7 cellular contexts compared by ENCODE assay signal in genomic region chr2:98823196-98824166, GRCh38.
A peak's percentile ranks its signal among the peaks of the same experiment; 100 is the strongest.
DNase-seq lines count a peak whose midpoint lies in the region; ATAC-seq and TF ChIP-seq lines count a peak whose summit lies in the region.

No MANE protein-coding gene starts in this region.

- no peak overlapping the region for H3K4me3 ChIP-seq in endodermal cell (ENCODE audit: low read length)
- H3K4me3 ChIP-seq in mucosa of descending colon = no peak overlapping the region
- peak overlapping the region; percentile 52 for H3K4me3 ChIP-seq in thymus (ENCODE audit: low read length)

- H3K36me3 ChIP-seq in endodermal cell (ENCODE audit: control insufficient read depth, insufficient read depth, low read length) = no peaks in the 10 kb centered on the region
- H3K36me3 ChIP-seq in mucosa of descending colon (ENCODE audit: low read depth) = no peaks in the 10 kb centered on the region
- H3K36me3 ChIP-seq in thymus (ENCODE audit: control insufficient read depth, insufficient read depth) = no peaks in the 10 kb centered on the region

- WGBS in endodermal cell (ENCODE audit: insufficient coverage in 1 of 2, insufficient read length in 1 of 2), 2 experiments = 48 to 54% methylated on average over 14 to 40 of the region's 40 CpGs
- WGBS in thymus = 72% methylated on average over 40 of the region's 40 CpGs

- ATAC-seq in mucosa of descending colon (peak; percentile 13), GM19023 (IDR thresholded peaks at IDR 0.05; ENCODE audit: unreplicated experiment) (no peak)

- intact Hi-C loops in activated T-helper 1 cell treated with anti-CD3 and anti-CD28 coated beads, Interleukin-12 subunit alpha, Interleukin-12 subunit beta, Interleukin-2, Interleukin-4 antibody, amounts not matched to agents 30 ng/mL and 10 ng/mL and 1 ng/mL, durations not matched to agents 14 hours and 24 hours and 36 hours (cut with micrococcal nuclease) = loop anchor here (2.0 to 10.0 kb wide), 2 partner anchors 87 to 671 kb away; partner anchors contain the start of gene REV1
- intact Hi-C loops in mucosa of descending colon (cut with DNase I, micrococcal nuclease) = no loop called here

- H3K4me1 Mint-ChIP-seq in activated T-helper 1 cell treated with anti-CD3 and anti-CD28 coated beads, Interleukin-12 subunit alpha, Interleukin-12 subunit beta, Interleukin-2, Interleukin-4 antibody, amounts not matched to agents 30 ng/mL and 10 ng/mL and 1 ng/mL, durations not matched to agents 14 hours and 24 hours and 36 hours (ENCODE audit: low read depth) = peaks cover 37% of the 10 kb centered on the region
- no peaks in the 10 kb centered on the region for H3K4me1 Mint-ChIP-seq in endodermal cell

- H3K9me3 Mint-ChIP-seq in activated T-helper 1 cell treated with anti-CD3 and anti-CD28 coated beads, Interleukin-12 subunit alpha, Interleukin-12 subunit beta, Interleukin-2, Interleukin-4 antibody, amounts not matched to agents 30 ng/mL and 10 ng/mL and 1 ng/mL, durations not matched to agents 14 hours and 24 hours and 36 hours = no peaks in the 10 kb centered on the region
- peaks cover 2% of the 10 kb centered on the region for H3K9me3 Mint-ChIP-seq in endodermal cell

- DNase-seq in activated T-helper 1 cell treated with anti-CD3 and anti-CD28 coated beads, Interleukin-12 subunit alpha, Interleukin-12 subunit beta, Interleukin-2, Interleukin-4 antibody, amounts not matched to agents 30 ng/mL and 10 ng/mL and 1 ng/mL, durations not matched to agents 14 hours and 24 hours and 36 hours (ENCODE audit: low spot score) = no peak
- DNase-seq in endodermal cell = peak; percentile 57
- no peak for DNase-seq in mucosa of descending colon
- DNase-seq in HuH-7.5 (ENCODE audit: low spot score) = no peak
- no peak for DNase-seq in HK-2 (ENCODE audit: unreplicated experiment)

- H3K27me3 Mint-ChIP-seq in activated T-helper 1 cell treated with anti-CD3 and anti-CD28 coated beads, Interleukin-12 subunit alpha, Interleukin-12 subunit beta, Interleukin-2, Interleukin-4 antibody, amounts not matched to agents 30 ng/mL and 10 ng/mL and 1 ng/mL, durations not matched to agents 14 hours and 24 hours and 36 hours (ENCODE audit: insufficient read depth) = peaks cover 7% of the 10 kb centered on the region
- H3K27me3 Mint-ChIP-seq in endodermal cell (ENCODE audit: insufficient read depth) = peaks cover 69% of the 10 kb centered on the region

- no peak for TF ChIP-seq CTCF in endodermal cell (conservative IDR thresholded peaks at IDR 0.05)
- TF ChIP-seq CTCF in mucosa of descending colon (IDR thresholded peaks at IDR 0.05) = no peak

- H3K27ac ChIP-seq in endodermal cell (ENCODE audit: low read depth, low read length) = no peak overlapping the region
- peak overlapping the region; percentile 15 for H3K27ac ChIP-seq in thymus (ENCODE audit: low read depth)

- peak overlapping the region; percentile 87 for H3K4me3 Mint-ChIP-seq in activated T-helper 1 cell treated with anti-CD3 and anti-CD28 coated beads, Interleukin-12 subunit alpha, Interleukin-12 subunit beta, Interleukin-2, Interleukin-4 antibody, amounts not matched to agents 30 ng/mL and 10 ng/mL and 1 ng/mL, durations not matched to agents 14 hours and 24 hours and 36 hours
- peak overlapping the region; percentile 53 for H3K4me3 Mint-ChIP-seq in endodermal cell

- no peaks in the 10 kb centered on the region for H3K4me1 ChIP-seq in endodermal cell (ENCODE audit: control insufficient read depth, insufficient read depth, low read length)
- H3K4me1 ChIP-seq in mucosa of descending colon (ENCODE audit: low read depth) = no peaks in the 10 kb centered on the region
- H3K4me1 ChIP-seq in thymus (ENCODE audit: control insufficient read depth, insufficient read depth, low read length) = peaks cover 7% of the 10 kb centered on the region

- H3K9me3 ChIP-seq in endodermal cell (ENCODE audit: control insufficient read depth, low read length) = no peaks in the 10 kb centered on the region
- H3K9me3 ChIP-seq in mucosa of descending colon = no peaks in the 10 kb centered on the region
- H3K9me3 ChIP-seq in thymus (ENCODE audit: control insufficient read depth) = peaks cover 2% of the 10 kb centered on the region

- no peak overlapping the region for H3K9ac ChIP-seq in endodermal cell (ENCODE audit: extremely low read depth, low read length, poor library complexity, severe bottlenecking)

- H3K27me3 ChIP-seq in endodermal cell (ENCODE audit: control insufficient read depth, insufficient read depth, low read length, poor library complexity, severe bottlenecking) (peaks cover 49% of the 10 kb centered on the region), thymus (ENCODE audit: control insufficient read depth, insufficient read depth) (peaks cover 6% of the 10 kb centered on the region)

- H3K36me3 Mint-ChIP-seq in activated T-helper 1 cell treated with anti-CD3 and anti-CD28 coated beads, Interleukin-12 subunit alpha, Interleukin-12 subunit beta, Interleukin-2, Interleukin-4 antibody, amounts not matched to agents 30 ng/mL and 10 ng/mL and 1 ng/mL, durations not matched to agents 14 hours and 24 hours and 36 hours (ENCODE audit: low read depth) = peaks cover 4% of the 10 kb centered on the region
- no peaks in the 10 kb centered on the region for H3K36me3 Mint-ChIP-seq in endodermal cell (ENCODE audit: low read depth)

- H3K27ac Mint-ChIP-seq in activated T-helper 1 cell treated with anti-CD3 and anti-CD28 coated beads, Interleukin-12 subunit alpha, Interleukin-12 subunit beta, Interleukin-2, Interleukin-4 antibody, amounts not matched to agents 30 ng/mL and 10 ng/mL and 1 ng/mL, durations not matched to agents 14 hours and 24 hours and 36 hours = peak overlapping the region; percentile 88
- H3K27ac Mint-ChIP-seq in endodermal cell = no peak overlapping the region
